1 cellular context compared by ENCODE assay signal in genomic region chr6:3403244-3404154, GRCh38.
TF ChIP-seq lines count a peak whose summit lies in the region.

No MANE protein-coding gene starts in this region.

TF ChIP-seq in HepG2, 621 proteins besides CTCF, POLR2A, EP300 and RAD21 (continued from another document and continues in another):
- TF ChIP-seq ZNF740 (CRISPR knock-in tag; IDR thresholded peaks at IDR 0.05) (no peak; the same call in none of the 2 replicates), ZFP1 (CRISPR knock-in tag; IDR thresholded peaks at IDR 0.05) (peak; percentile 87), SRSF4 (IDR thresholded peaks at IDR 0.05; ENCODE audit: low read depth, low read length, poor library complexity, severe bottlenecking) (no peak), GABPA (IDR thresholded peaks at IDR 0.05; ENCODE audit: low read depth, low read length) (no peak), GABPA (CRISPR knock-in tag; IDR thresholded peaks at IDR 0.05; ENCODE audit: low read depth) (peak; percentile 55), KDM3A (CRISPR knock-in tag; IDR thresholded peaks at IDR 0.05; ENCODE audit: low read depth) (peak; percentile 81), ZBTB7A (CRISPR knock-in tag; IDR thresholded peaks at IDR 0.05) (no peak; the same call in 1 of the 2 replicates), KDM5A (IDR thresholded peaks at IDR 0.05; ENCODE audit: borderline replicate concordance, low read length) (0 out of 2 replicates have a peak, but pooled peaks have one; percentile 25), CCDC6 (CRISPR knock-in tag; IDR thresholded peaks at IDR 0.05) (peak; percentile 62; the same call in 1 of the 2 replicates), PRMT3 (CRISPR knock-in tag; IDR thresholded peaks at IDR 0.05; ENCODE audit: borderline replicate concordance, low read depth) (no peak), PHF5A (CRISPR knock-in tag; IDR thresholded peaks at IDR 0.05; ENCODE audit: low read depth, unreplicated experiment) (peak; percentile 88), ZSCAN25 (CRISPR knock-in tag; IDR thresholded peaks at IDR 0.05) (peak; percentile 91), ZNF264 (CRISPR knock-in tag; IDR thresholded peaks at IDR 0.05) (peak; percentile 95), BATF2 (CRISPR knock-in tag; IDR thresholded peaks at IDR 0.05) (no peak), GABPB1 (CRISPR knock-in tag; IDR thresholded peaks at IDR 0.05) (peak; percentile 68; the same call in 1 of the 2 replicates), THAP11 (CRISPR knock-in tag; IDR thresholded peaks at IDR 0.05) (peak; percentile 85), ATF3 (CRISPR knock-in tag; IDR thresholded peaks at IDR 0.05) (peak; percentile 33; the same call in 1 of the 2 replicates), ZNF18 (CRISPR knock-in tag; IDR thresholded peaks at IDR 0.05; ENCODE audit: insufficient replicate concordance) (peak; percentile 59), STAG1 (CRISPR knock-in tag; IDR thresholded peaks at IDR 0.05) (peak; percentile 59), NFRKB (IDR thresholded peaks at IDR 0.05) (no peak), ZNF451 (CRISPR knock-in tag; IDR thresholded peaks at IDR 0.05) (no peak), FOXK1 (CRISPR knock-in tag; IDR thresholded peaks at IDR 0.05; ENCODE audit: borderline replicate concordance, low read depth) (peak; percentile 98), ZNF781 (CRISPR knock-in tag; IDR thresholded peaks at IDR 0.05; ENCODE audit: borderline replicate concordance, not compliant biosample characterization) (no peak), REXO4 (CRISPR knock-in tag; IDR thresholded peaks at IDR 0.05; ENCODE audit: borderline replicate concordance) (peak; percentile 53; the same call in 1 of the 2 replicates), TCF7L2 (IDR thresholded peaks at IDR 0.05; ENCODE audit: low read depth, low read length) (no peak), ZNF850 (CRISPR knock-in tag; conservative IDR thresholded peaks at IDR 0.05) (peak; percentile 68; the same call in 1 of the 2 replicates), MEIS1 (CRISPR knock-in tag; IDR thresholded peaks at IDR 0.05; ENCODE audit: borderline replicate concordance) (0 out of 2 replicates have a peak, but pooled peaks have one; percentile 41), RAD51 (IDR thresholded peaks at IDR 0.05; ENCODE audit: borderline replicate concordance) (no peak), ZNF296 (CRISPR knock-in tag; conservative IDR thresholded peaks at IDR 0.05) (no peak), MED1 (CRISPR knock-in tag; IDR thresholded peaks at IDR 0.05) (peak; percentile 100), ZNF337 (CRISPR knock-in tag; IDR thresholded peaks at IDR 0.05; ENCODE audit: borderline replicate concordance, low read depth) (0 out of 2 replicates have a peak, but pooled peaks have one; percentile 56), ARNTL (CRISPR knock-in tag; IDR thresholded peaks at IDR 0.05) (peak; percentile 92), ZNF484 (CRISPR knock-in tag; IDR thresholded peaks at IDR 0.05; ENCODE audit: borderline replicate concordance, low read depth) (no peak), GRHL1 (CRISPR knock-in tag; conservative IDR thresholded peaks at IDR 0.05) (no peak), ZFYVE20 (CRISPR knock-in tag; IDR thresholded peaks at IDR 0.05; ENCODE audit: borderline replicate concordance, low read depth) (no peak), ZNF12 (CRISPR knock-in tag; IDR thresholded peaks at IDR 0.05) (peak; percentile 86), JUND (CRISPR knock-in tag; IDR thresholded peaks at IDR 0.05) (peak; percentile 68), AGO1 (IDR thresholded peaks at IDR 0.05; ENCODE audit: low read depth, low read length, poor library complexity, severe bottlenecking) (no peak), NFIB (CRISPR knock-in tag; IDR thresholded peaks at IDR 0.05; ENCODE audit: borderline replicate concordance) (no peak), ZNF124 (CRISPR knock-in tag; IDR thresholded peaks at IDR 0.05) (peak; percentile 98), AFF4 (CRISPR knock-in tag; IDR thresholded peaks at IDR 0.05) (peak; percentile 38; the same call in 1 of the 2 replicates), ZC3H4 (CRISPR knock-in tag; IDR thresholded peaks at IDR 0.05; ENCODE audit: borderline replicate concordance) (no peak), MTA3 (CRISPR knock-in tag; IDR thresholded peaks at IDR 0.05) (no peak), ZNF703 (CRISPR knock-in tag; IDR thresholded peaks at IDR 0.05; ENCODE audit: borderline replicate concordance) (no peak; the same call in 1 of the 2 replicates), KAT7 (CRISPR knock-in tag; IDR thresholded peaks at IDR 0.05; ENCODE audit: borderline replicate concordance) (peak; percentile 84; the same call in 1 of the 2 replicates), ZNF550 (CRISPR knock-in tag; IDR thresholded peaks at IDR 0.05; ENCODE audit: borderline replicate concordance) (no peak), NBN (conservative IDR thresholded peaks at IDR 0.05) (no peak), TERF1 (CRISPR knock-in tag; IDR thresholded peaks at IDR 0.05) (no peak), BRCA1 (CRISPR knock-in tag; IDR thresholded peaks at IDR 0.05) (peak; percentile 90; the same call in 1 of the 2 replicates), ARID3A (IDR thresholded peaks at IDR 0.05; ENCODE audit: low read depth, low read length) (peak; percentile 99), ZSCAN21 (CRISPR knock-in tag; IDR thresholded peaks at IDR 0.05; ENCODE audit: borderline replicate concordance) (no peak), ZBTB8A (CRISPR knock-in tag; IDR thresholded peaks at IDR 0.05; ENCODE audit: borderline replicate concordance, low read depth) (no peak), GLMP (CRISPR knock-in tag; IDR thresholded peaks at IDR 0.05; ENCODE audit: borderline replicate concordance) (no peak), ZNF205 (CRISPR knock-in tag; IDR thresholded peaks at IDR 0.05) (peak; percentile 91), ZNF253 (CRISPR knock-in tag; IDR thresholded peaks at IDR 0.05; ENCODE audit: borderline replicate concordance) (no peak), IRX3 (CRISPR knock-in tag; IDR thresholded peaks at IDR 0.05; ENCODE audit: borderline replicate concordance, low read depth) (peak; percentile 55; the same call in 1 of the 2 replicates), XBP1 (CRISPR knock-in tag; IDR thresholded peaks at IDR 0.05) (no peak), RFX3 (CRISPR knock-in tag; IDR thresholded peaks at IDR 0.05) (peak; percentile 24; the same call in 1 of the 2 replicates), ZNF335 (CRISPR knock-in tag; IDR thresholded peaks at IDR 0.05) (peak; percentile 86), KDM4B (CRISPR knock-in tag; IDR thresholded peaks at IDR 0.05) (peak; percentile 71; the same call in 1 of the 2 replicates), ZNF33B (CRISPR knock-in tag; IDR thresholded peaks at IDR 0.05) (no peak), CHCHD3 (CRISPR knock-in tag; IDR thresholded peaks at IDR 0.05) (no peak)
